ENCODE assay signal across 19 cellular contexts in genomic region chrX:153782871-153783270, GRCh38. TPM values are rescaled to one million over a fixed set of nuclear protein-coding genes. Genes with fewer than 3 reads are reported as not detected.
"Had no signal": no experiment of that assay in that cellular context is flagged by ENCODE, and none has a peak within 500 bp of the region (broad histone marks: within the 10 kb centered on the region; RNA-seq: fewer than 3 reads in every experiment).

No MANE protein-coding gene starts in this region.

- DNase-seq: colonic mucosa; esophagus squamous epithelium; foreskin fibroblast; kidney; left cardiac atrium; left ventricle myocardium superior; mesenchymal stem cell; midbrain; naive B cell; stimulated activated CD4-positive, alpha-beta T cell treated with anti-CD3 and anti-CD28 coated beads, Interleukin-2, amount 100 ng/mL, for 48 hours; stimulated activated naive CD4-positive, alpha-beta T cell treated with Interleukin-2 at 50 U/mL for 16 hours; tibial artery; uterus had no signal

- H3K36me3 ChIP-seq: colonic mucosa, prostate gland, uterus had no signal

- H3K9ac ChIP-seq: parathyroid adenoma had no signal

- ATAC-seq: left cardiac atrium, left ventricle myocardium superior had no signal

- H3K27me3 ChIP-seq: esophagus squamous epithelium, suprapubic skin, tibial artery, uterus had no signal

- H3K4me2 ChIP-seq: smooth muscle cell had no signal

- H3K4me1 ChIP-seq: colonic mucosa, parathyroid adenoma, prostate gland had no signal

- H3K4me3 ChIP-seq: colonic mucosa, esophagus squamous epithelium, lung, prostate gland, smooth muscle cell, suprapubic skin, tibial artery, upper lobe of left lung, uterus had no signal

- H3K27ac ChIP-seq: colonic mucosa, esophagus squamous epithelium, parathyroid adenoma, prostate gland, suprapubic skin, upper lobe of left lung, uterus had no signal

- H3K9me3 ChIP-seq: colonic mucosa, esophagus squamous epithelium, prostate gland, suprapubic skin, tibial artery, upper lobe of left lung, uterus had no signal

- H2AFZ ChIP-seq: parathyroid adenoma had no signal

RNA-seq across cellular contexts. Expression of gene SRPK3, which starts 2.0 kb away (rescaled TPM):
- total RNA-seq: smooth muscle cell had no signal
